Comparison of ENCODE assay signal across 26 cellular contexts in genomic region chr4:94244829-94245185, GRCh38.
"Had no signal": no experiment of that assay in that cellular context is flagged by ENCODE, and none has a peak within 500 bp of the region (broad histone marks: within the 10 kb centered on the region; RNA-seq: fewer than 3 reads in every experiment).

No MANE protein-coding gene starts in this region.

- H3K9me3 Mint-ChIP-seq: activated T-helper 17 cell treated with anti-CD3 and anti-CD28 coated beads, Interleukin-2, amount 50 U/mL, for 72 hours; nephron; stimulated activated naive CD8-positive, alpha-beta T cell treated with anti-CD3 and anti-CD28 coated beads, Interleukin-15, Interleukin-2, amounts not matched to agents 100 ng/mL and 50 ng/mL, for 24 hours; T-helper 2 cell treated with Interferon-gamma antibody and Interleukin-4, amounts not matched to agents 5 μg/mL and 100 μg/mL, for 36 hours; type B pancreatic cell had no signal

- H3K4me1 ChIP-seq: breast epithelium, uterus had no signal

- H3K27ac ChIP-seq: breast epithelium, esophagus muscularis mucosa, neutrophil, skin epidermis, thoracic aorta, uterus had no signal

- H3K4me3 ChIP-seq: breast epithelium, esophagus muscularis mucosa, skin epidermis, thoracic aorta, uterus had no signal

- H3K4me1 Mint-ChIP-seq: activated T-helper 17 cell treated with anti-CD3 and anti-CD28 coated beads, Interleukin-2, amount 50 U/mL, for 72 hours; nephron had no signal

- H3K27ac Mint-ChIP-seq: activated T-helper 17 cell treated with anti-CD3 and anti-CD28 coated beads, Interleukin-2, amount 50 U/mL, for 72 hours; nephron; stimulated activated naive CD8-positive, alpha-beta T cell treated with anti-CD3 and anti-CD28 coated beads, Interleukin-15, Interleukin-2, amounts not matched to agents 100 ng/mL and 50 ng/mL, for 24 hours; T-helper 2 cell treated with Interferon-gamma antibody and Interleukin-4, amounts not matched to agents 5 μg/mL and 100 μg/mL, for 36 hours; type B pancreatic cell had no signal

- DNase-seq: activated CD4-positive, alpha-beta T cell treated with anti-CD3 and anti-CD28 coated beads for 48 hours; activated CD4-positive, alpha-beta T cell treated with anti-CD3 and anti-CD28 coated beads, Interleukin-2, amount 50 U/mL, for 48 hours; activated CD8-positive, alpha-beta memory T cell treated with anti-CD3 and anti-CD28 coated beads, Interleukin-2, amount 50 U/mL, for 4 hours; activated gamma-delta T cell treated with Interleukin-2 at 50 U/mL for 16 hours; activated naive CD4-positive, alpha-beta T cell treated with anti-CD3 and anti-CD28 coated beads, Interleukin-2, amount 50 U/mL, for 16 hours; activated T-cell treated with anti-CD3 and anti-CD28 coated beads, Interleukin-2, amount 50 U/mL, for 1 hour; amniotic stem cell; dermis blood vessel endothelial cell; effector CD4-positive, alpha-beta T cell; foreskin melanocyte; mesenchymal stem cell; stimulated activated CD4-positive, alpha-beta T cell treated with anti-CD3 and anti-CD28 coated beads, Interleukin-12 subunit alpha, Interleukin-12 subunit beta, amount 100 ng/mL, for 4 hours; stimulated activated CD4-positive, alpha-beta T cell treated with anti-CD3 and anti-CD28 coated beads, Interleukin-4, amount 100 ng/mL, for 1 hour; T-helper 1 cell; uterus had no signal

- ATAC-seq: activated T-helper 17 cell treated with anti-CD3 and anti-CD28 coated beads, Interleukin-2, amount 50 U/mL, for 72 hours; sciatic nerve had no signal

- H3K9me3 ChIP-seq: breast epithelium, esophagus muscularis mucosa, neutrophil, thoracic aorta, uterus had no signal

- H3K4me3 Mint-ChIP-seq: activated T-helper 17 cell treated with anti-CD3 and anti-CD28 coated beads, Interleukin-2, amount 50 U/mL, for 72 hours; nephron; stimulated activated naive CD8-positive, alpha-beta T cell treated with anti-CD3 and anti-CD28 coated beads, Interleukin-15, Interleukin-2, amounts not matched to agents 100 ng/mL and 50 ng/mL, for 24 hours; T-helper 2 cell treated with Interferon-gamma antibody and Interleukin-4, amounts not matched to agents 5 μg/mL and 100 μg/mL, for 36 hours; type B pancreatic cell had no signal

- H3K27me3 Mint-ChIP-seq: activated T-helper 17 cell treated with anti-CD3 and anti-CD28 coated beads, Interleukin-2, amount 50 U/mL, for 72 hours; stimulated activated naive CD8-positive, alpha-beta T cell treated with anti-CD3 and anti-CD28 coated beads, Interleukin-15, Interleukin-2, amounts not matched to agents 100 ng/mL and 50 ng/mL, for 24 hours; type B pancreatic cell had no signal

- H3K36me3 ChIP-seq: uterus had no signal

- H3K27me3 ChIP-seq: breast epithelium, esophagus muscularis mucosa, neutrophil, uterus had no signal
